8 cellular contexts compared by ENCODE assay signal in the genomic region with DNA sequence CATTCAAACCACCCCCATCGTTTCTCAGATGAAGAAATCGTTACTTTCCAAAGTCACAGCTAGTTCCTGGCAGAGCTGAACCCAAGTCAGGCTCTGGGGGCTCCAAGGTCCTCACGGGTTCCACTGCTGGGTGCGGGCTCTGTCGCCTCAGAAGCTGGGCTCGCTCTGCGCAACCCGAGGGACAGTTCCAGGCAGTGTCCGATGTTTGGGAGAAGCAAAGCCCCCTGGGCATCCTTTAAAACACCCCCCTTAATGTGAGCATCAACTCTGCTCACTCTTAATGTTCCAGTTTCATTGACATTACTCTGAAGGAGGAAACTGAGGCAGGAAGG. TPM values are rescaled to one million over a fixed set of nuclear protein-coding genes. Genes with fewer than 3 reads are reported as not detected.
DNase-seq lines count a peak whose midpoint lies in the region; TF ChIP-seq lines count a peak whose summit lies in the region.

No MANE protein-coding gene starts in this region.

- H3K4ac ChIP-seq in mesendoderm (ENCODE audit: low read depth, low read length): no peak overlapping the region

- no peak overlapping the region for H2BK5ac ChIP-seq in mesendoderm (ENCODE audit: low read length)

- intact Hi-C loops in activated CD4-positive, alpha-beta memory T cell treated with anti-CD3 and anti-CD28 coated beads for 36 hours (cut with micrococcal nuclease): no loop called here
- intact Hi-C loops in testis (cut with DNase I; ENCODE audit: low total_unique reads): loop anchor here (10.0 kb wide), 1 partner anchor 108 kb away; no protein-coding TSS in a partner anchor

- POLR2A ChIA-PET in activated CD4-positive, alpha-beta memory T cell treated with anti-CD3 and anti-CD28 coated beads for 36 hours (lab: Charles Lee): no interaction called here
- POLR2A ChIA-PET in activated CD4-positive, alpha-beta memory T cell treated with anti-CD3 and anti-CD28 coated beads, Interleukin-2, amount 10 ng/mL, durations not matched to agents 7 days and 5 days (lab: Charles Lee): no interaction called here

- no peaks in the 10 kb centered on the region for H3K36me3 ChIP-seq in duodenal mucosa (ENCODE audit: control insufficient read depth in 1 of 2, insufficient read depth in 2 of 2, low read length in 2 of 2)
- H3K36me3 ChIP-seq in mesendoderm (ENCODE audit: control insufficient read depth, insufficient read depth, low read length): no peaks in the 10 kb centered on the region
- H3K36me3 ChIP-seq in testis (ENCODE audit: low read depth, missing control alignments): no peaks in the 10 kb centered on the region

- peak overlapping the region; percentile 59 for H3K4me3 Mint-ChIP-seq in activated CD4-positive, alpha-beta memory T cell treated with anti-CD3 and anti-CD28 coated beads for 36 hours
- H3K4me3 Mint-ChIP-seq in activated CD4-positive, alpha-beta memory T cell treated with anti-CD3 and anti-CD28 coated beads, Interleukin-2, amount 10 ng/mL, durations not matched to agents 7 days and 5 days: no peak overlapping the region

- H3K36me3 Mint-ChIP-seq in activated CD4-positive, alpha-beta memory T cell treated with anti-CD3 and anti-CD28 coated beads for 36 hours: no peaks in the 10 kb centered on the region
- H3K36me3 Mint-ChIP-seq in activated CD4-positive, alpha-beta memory T cell treated with anti-CD3 and anti-CD28 coated beads, Interleukin-2, amount 10 ng/mL, durations not matched to agents 7 days and 5 days (ENCODE audit: low read depth): peaks cover 19% of the 10 kb centered on the region

- H3K4me3 ChIP-seq in duodenal mucosa (ENCODE audit: low read depth in 1 of 2, low read length in 2 of 2) (peak overlapping the region; percentile 68 to 73), mesendoderm (ENCODE audit: low read length) (no peak overlapping the region), testis (peak overlapping the region; percentile 66 to 68)

- CTCF ChIA-PET in activated CD4-positive, alpha-beta memory T cell treated with anti-CD3 and anti-CD28 coated beads for 36 hours (lab: Charles Lee): interaction anchor here (1.3 to 2.3 kb wide), 2 partner anchors 8 to 117 kb away, joined by 6 to 7 read pairs; no protein-coding TSS in a partner anchor
- CTCF ChIA-PET in activated CD4-positive, alpha-beta memory T cell treated with anti-CD3 and anti-CD28 coated beads, Interleukin-2, amount 10 ng/mL, durations not matched to agents 7 days and 5 days (lab: Charles Lee): no interaction called here

- peaks cover 5 to 7% of the 10 kb centered on the region in 2 donors for H3K4me1 ChIP-seq in duodenal mucosa (ENCODE audit: control insufficient read depth in 1 of 2, insufficient read depth in 2 of 2, low read length in 2 of 2)
- no peaks in the 10 kb centered on the region for H3K4me1 ChIP-seq in mesendoderm (ENCODE audit: control insufficient read depth, low read depth, low read length)
- H3K4me1 ChIP-seq in testis: peaks cover 18% of the 10 kb centered on the region

- H3K27ac Mint-ChIP-seq in activated CD4-positive, alpha-beta memory T cell treated with anti-CD3 and anti-CD28 coated beads for 36 hours: no peak overlapping the region
- no peak overlapping the region for H3K27ac Mint-ChIP-seq in activated CD4-positive, alpha-beta memory T cell treated with anti-CD3 and anti-CD28 coated beads, Interleukin-2, amount 10 ng/mL, durations not matched to agents 7 days and 5 days

- H3K79me1 ChIP-seq in mesendoderm (ENCODE audit: low read length): no peaks in the 10 kb centered on the region

- no peaks in the 10 kb centered on the region for H3K79me2 ChIP-seq in mesendoderm (ENCODE audit: control insufficient read depth, insufficient read depth, low read length)

- peaks cover 5% of the 10 kb centered on the region for H3K4me1 Mint-ChIP-seq in activated CD4-positive, alpha-beta memory T cell treated with anti-CD3 and anti-CD28 coated beads for 36 hours (ENCODE audit: low read depth)
- H3K4me1 Mint-ChIP-seq in activated CD4-positive, alpha-beta memory T cell treated with anti-CD3 and anti-CD28 coated beads, Interleukin-2, amount 10 ng/mL, durations not matched to agents 7 days and 5 days: peaks cover 10% of the 10 kb centered on the region

- H3K27ac ChIP-seq in duodenal mucosa (ENCODE audit: low read depth, low read length) (no peak overlapping the region), mesendoderm (ENCODE audit: low read depth, low read length) (no peak overlapping the region), testis (peak overlapping the region; percentile 85 to 87)

- H3K9me3 ChIP-seq in duodenal mucosa (ENCODE audit: control insufficient read depth in 1 of 2, low read length in 2 of 2) (no peaks in the 10 kb centered on the region), testis (no peaks in the 10 kb centered on the region)

- no peak for TF ChIP-seq CTCF in testis (IDR thresholded peaks at IDR 0.05)

- H4K5ac ChIP-seq in mesendoderm (ENCODE audit: low read length): no peak overlapping the region

- H2BK120ac ChIP-seq in mesendoderm (ENCODE audit: low read depth, low read length): no peak overlapping the region

- peaks cover 6% of the 10 kb centered on the region for H3K27me3 Mint-ChIP-seq in activated CD4-positive, alpha-beta memory T cell treated with anti-CD3 and anti-CD28 coated beads for 36 hours
- peaks cover 16% of the 10 kb centered on the region for H3K27me3 Mint-ChIP-seq in activated CD4-positive, alpha-beta memory T cell treated with anti-CD3 and anti-CD28 coated beads, Interleukin-2, amount 10 ng/mL, durations not matched to agents 7 days and 5 days

- no peak overlapping the region for H3K18ac ChIP-seq in mesendoderm (ENCODE audit: low read length)

- H3K56ac ChIP-seq in mesendoderm (ENCODE audit: low read length): no peak overlapping the region

- H3K23ac ChIP-seq in mesendoderm (ENCODE audit: low read length): no peak overlapping the region

- no peak overlapping the region for H2AK5ac ChIP-seq in mesendoderm (ENCODE audit: low read length)

- H3K9ac ChIP-seq in duodenal mucosa (ENCODE audit: low read depth in 1 of 2, low read length in 2 of 2): no peak overlapping the region
- H3K9ac ChIP-seq in mesendoderm (ENCODE audit: low read length): peak overlapping the region; percentile 50

- no peak for DNase-seq in activated CD4-positive, alpha-beta memory T cell treated with anti-CD3 and anti-CD28 coated beads for 36 hours
- DNase-seq in activated CD4-positive, alpha-beta memory T cell treated with anti-CD3 and anti-CD28 coated beads, Interleukin-2, amount 10 ng/mL, durations not matched to agents 7 days and 5 days: no peak
- DNase-seq in mesendoderm (no peak), testis (no peak), pons (ENCODE audit: low spot score) (no peak), NCI-H524 (lab: John Stamatoyannopoulos, UW) (no peak)
- no peak for DNase-seq in central memory CD4-positive, alpha-beta T cell

- no peak for TF ChIP-seq POLR2A in testis (IDR thresholded peaks at IDR 0.05)

- H3K9me3 Mint-ChIP-seq in activated CD4-positive, alpha-beta memory T cell treated with anti-CD3 and anti-CD28 coated beads for 36 hours: no peaks in the 10 kb centered on the region
- H3K9me3 Mint-ChIP-seq in activated CD4-positive, alpha-beta memory T cell treated with anti-CD3 and anti-CD28 coated beads, Interleukin-2, amount 10 ng/mL, durations not matched to agents 7 days and 5 days: no peaks in the 10 kb centered on the region

- peak overlapping the region; percentile 6 for H3K4me2 ChIP-seq in mesendoderm (ENCODE audit: low read length)

- H4K8ac ChIP-seq in mesendoderm (ENCODE audit: low read depth, low read length): no peak overlapping the region

- H2BK15ac ChIP-seq in mesendoderm (replicated peaks; ENCODE audit: low read depth): no peak overlapping the region

- no CpG with 5 or more reads among the region's 9 CpGs for WGBS in mesendoderm (ENCODE audit: extremely low coverage, insufficient coverage, low lambda C conversion rate)
- WGBS in testis, 2 donors: 0 to 28% methylated on average over 1 to 9 of the region's 9 CpGs

- no peaks in the 10 kb centered on the region for H3K27me3 ChIP-seq in duodenal mucosa (ENCODE audit: control insufficient read depth in 1 of 2, insufficient read depth in 2 of 2, low read length in 2 of 2)
- H3K27me3 ChIP-seq in mesendoderm (ENCODE audit: insufficient read depth, low read length, poor library complexity): no peaks in the 10 kb centered on the region
- H3K27me3 ChIP-seq in testis: no peaks in the 10 kb centered on the region

RNA-seq across cellular contexts. Expression of a gene that starts 0.8 kb away (rescaled TPM):
- total RNA-seq in activated CD4-positive, alpha-beta memory T cell treated with anti-CD3 and anti-CD28 coated beads for 36 hours: 1 to 10 TPM in 1 of 2 experiments, under 1 TPM in 1; 0.38 to 1.1 TPM
- under 1 TPM; 0.05 to 0.15 TPM for total RNA-seq in activated CD4-positive, alpha-beta memory T cell treated with anti-CD3 and anti-CD28 coated beads, Interleukin-2, amount 10 ng/mL, durations not matched to agents 7 days and 5 days
- 1.2 TPM for polyA plus RNA-seq in mesendoderm (2013, experiment 1 of 2)
- 1.3 TPM for polyA plus RNA-seq in mesendoderm (2013, experiment 2 of 2)
- 10 to 100 TPM; 28.7 to 29.4 TPM for total RNA-seq in testis
- polyA plus RNA-seq in testis (ENCODE audit: insufficient read depth, low read depth, low replicate concordance): 34.1 TPM

Comparison
In these comparisons a context has a peak if more than half of its experiments do, and no peak if none do; other contexts are left out.
1. H3K27ac ChIP-seq: peak in testis (2 of 2); none in duodenal mucosa (single experiment) and mesendoderm (single experiment).
2. RNA of a gene that starts 0.8 kb away (total RNA-seq): 28.7 to 29.4 TPM in testis; 0.38 to 1.1 TPM in activated CD4-positive, alpha-beta memory T cell treated with anti-CD3 and anti-CD28 coated beads for 36 hours and 0.05 to 0.15 TPM in activated CD4-positive, alpha-beta memory T cell treated with anti-CD3 and anti-CD28 coated beads, Interleukin-2, amount 10 ng/mL, durations not matched to agents 7 days and 5 days; every median in the first group is over 10 times any median in the second.